16 cellular contexts compared by ENCODE assay signal in the genomic region with DNA sequence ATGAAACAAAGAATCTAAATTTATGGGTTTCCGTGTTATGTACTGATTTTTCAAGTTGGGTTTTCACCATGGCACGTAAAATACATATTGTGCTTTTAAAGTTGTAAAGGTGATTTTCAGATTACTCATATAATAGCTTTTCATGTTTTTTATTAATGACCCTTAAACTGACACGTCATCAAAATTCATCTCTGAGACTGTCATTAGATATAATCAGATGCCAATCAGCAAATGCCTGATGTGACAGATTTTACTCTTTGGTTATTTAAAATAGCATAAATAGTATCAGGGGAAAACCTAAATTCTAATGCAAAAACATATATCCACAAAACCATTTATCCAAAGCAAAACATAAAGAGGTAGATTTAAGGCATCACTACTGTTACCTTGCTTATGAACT.
"Had no signal": no experiment of that assay in that cellular context is flagged by ENCODE, and none has a peak within 500 bp of the region (broad histone marks: within the 10 kb centered on the region; RNA-seq: fewer than 3 reads in every experiment).

No MANE protein-coding gene starts in this region.

- DNase-seq: effector CD4-positive, alpha-beta T cell; endodermal cell; left colon; left ventricle myocardium superior; mesenchymal stem cell; naive B cell; nephron progenitor cell; sigmoid colon; small intestine; stimulated activated CD4-positive, alpha-beta T cell treated with anti-CD3 and anti-CD28 coated beads, Interleukin-12 subunit alpha, Interleukin-12 subunit beta, amount 100 ng/mL, for 4 hours; stimulated activated naive CD4-positive, alpha-beta T cell; trophoblast cell had no signal

- H3K4me3 ChIP-seq: coronary artery, lung, sigmoid colon had no signal

- H3K27ac ChIP-seq: coronary artery, neutrophil, sigmoid colon had no signal

- H3K27me3 ChIP-seq: neutrophil, sigmoid colon had no signal

- H3K9me3 ChIP-seq: neutrophil, sigmoid colon had no signal

- H3K36me3 ChIP-seq: neutrophil, sigmoid colon had no signal

- ATAC-seq: left colon, left ventricle myocardium superior had no signal

- FAIRE-seq: frontal cortex, small intestine had no signal
